In the genomic region with DNA sequence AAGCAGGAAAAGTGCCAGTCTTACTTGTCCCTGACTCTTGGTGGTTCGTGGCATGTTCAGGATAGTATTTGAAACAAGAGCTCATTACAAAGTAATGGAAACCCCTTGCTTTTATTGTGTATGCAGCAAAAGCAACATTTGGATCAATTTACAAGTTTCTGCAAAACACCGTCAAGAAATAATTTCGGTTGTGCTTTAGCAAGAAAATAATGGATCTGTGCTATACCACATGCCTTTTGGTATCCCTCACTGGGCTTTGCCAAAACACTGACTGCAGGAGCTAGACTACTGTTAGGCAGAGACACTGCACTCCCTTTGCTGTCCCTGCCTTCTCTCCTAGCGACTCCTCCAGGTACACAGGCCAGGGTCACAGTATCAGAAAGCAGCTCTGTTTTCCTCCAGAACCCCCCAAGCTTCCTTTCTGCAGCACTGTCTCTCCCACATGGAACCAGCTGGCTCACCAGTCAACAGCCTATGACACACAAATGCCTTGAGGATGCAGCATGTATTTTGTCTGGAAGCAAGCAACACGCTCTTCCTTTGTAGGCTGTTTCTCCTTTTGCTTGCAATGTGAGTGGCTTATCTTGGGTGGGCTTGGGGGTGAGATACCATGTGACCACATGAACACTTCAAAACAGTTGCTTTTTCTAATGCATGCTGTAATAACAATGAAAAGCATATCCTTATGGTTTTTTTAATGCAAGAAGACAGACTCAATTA, we compare ENCODE assay signal across 8 cellular contexts.
A peak's percentile ranks its signal among the peaks of the same experiment; 100 is the strongest.
DNase-seq lines count a peak whose midpoint lies in the region; TF ChIP-seq lines count a peak whose summit lies in the region.
"Had no signal": no experiment of that assay in that cellular context is flagged by ENCODE, and none has a peak within 500 bp of the region (broad histone marks: within the 10 kb centered on the region; RNA-seq: fewer than 3 reads in every experiment).

No MANE protein-coding gene starts in this region.

- TF ChIP-seq EP300 in suprapubic skin (IDR thresholded peaks at IDR 0.05) = no peak

- peaks cover 49% of the 10 kb centered on the region for H3K4me1 ChIP-seq in HUES64 (ENCODE audit: insufficient read depth, low read length)
- peaks cover 0 to 29% of the 10 kb centered on the region in 2 donors for H3K4me1 ChIP-seq in ascending aorta
- peaks cover 41% of the 10 kb centered on the region for H3K4me1 ChIP-seq in suprapubic skin

- intact Hi-C loops in ascending aorta (cut with DNase I) = loop anchor here (1.0 to 2.0 kb wide), 2 partner anchors 11 to 17 kb away; no protein-coding TSS in a partner anchor

- TF ChIP-seq CTCF in ascending aorta (IDR thresholded peaks at IDR 0.05) (no peak), suprapubic skin (IDR thresholded peaks at IDR 0.05) (no peak)

- H3K4me3 ChIP-seq in HUES64 (ENCODE audit: low read length) (no peak overlapping the region), ascending aorta (no peak overlapping the region), suprapubic skin (no peak overlapping the region)

- TF ChIP-seq POLR2A in suprapubic skin (IDR thresholded peaks at IDR 0.05) = no peak

- 87% methylated on average over 5 of the region's 5 CpGs for WGBS in HUES64
- WGBS in suprapubic skin = 81% methylated on average over 5 of the region's 5 CpGs

- H3K27ac ChIP-seq in HUES64 (ENCODE audit: low read depth, low read length) (peak overlapping the region; percentile 58), ascending aorta (peak overlapping the region; percentile 64 to 74), suprapubic skin (peak overlapping the region; percentile 33)
- H3K27ac ChIP-seq: VCaP had no signal

- H3K36me3 ChIP-seq in HUES64 (ENCODE audit: insufficient read depth, low read length) (peaks cover 54% of the 10 kb centered on the region), ascending aorta (peaks cover 2 to 8% of the 10 kb centered on the region in 2 donors), suprapubic skin (peaks cover 8% of the 10 kb centered on the region)

- no peaks in the 10 kb centered on the region for H3K27me3 ChIP-seq in HUES64 (ENCODE audit: insufficient read depth, low read length)
- no peaks in the 10 kb centered on the region for H3K27me3 ChIP-seq in ascending aorta
- H3K27me3 ChIP-seq in suprapubic skin = no peaks in the 10 kb centered on the region

- H3K9me3 ChIP-seq in HUES64 (ENCODE audit: insufficient read depth, low read depth, low read length) (no peaks in the 10 kb centered on the region), ascending aorta (no peaks in the 10 kb centered on the region), suprapubic skin (no peaks in the 10 kb centered on the region)

- H3K9ac ChIP-seq in HUES64 (ENCODE audit: low read depth, low read length) = no peak overlapping the region

- peak in 1 of 2 donors; percentile 38 for DNase-seq in ascending aorta (ENCODE audit: low spot score in 2 of 2)
- peak; percentile 72 for DNase-seq in hepatic stellate cell (ENCODE audit: low spot score)
- no peak for DNase-seq in suprapubic skin (ENCODE audit: low spot score in 2 of 2)
- DNase-seq in T-helper 1 cell = no peak
- DNase-seq in NOMO-1 (lab: John Stamatoyannopoulos, UW; ENCODE audit: unreplicated experiment in 2 of 2) = no peak
- DNase-seq in D341Med (ENCODE audit: low spot score) = no peak
